8 cellular contexts compared by ENCODE assay signal in the genomic region with DNA sequence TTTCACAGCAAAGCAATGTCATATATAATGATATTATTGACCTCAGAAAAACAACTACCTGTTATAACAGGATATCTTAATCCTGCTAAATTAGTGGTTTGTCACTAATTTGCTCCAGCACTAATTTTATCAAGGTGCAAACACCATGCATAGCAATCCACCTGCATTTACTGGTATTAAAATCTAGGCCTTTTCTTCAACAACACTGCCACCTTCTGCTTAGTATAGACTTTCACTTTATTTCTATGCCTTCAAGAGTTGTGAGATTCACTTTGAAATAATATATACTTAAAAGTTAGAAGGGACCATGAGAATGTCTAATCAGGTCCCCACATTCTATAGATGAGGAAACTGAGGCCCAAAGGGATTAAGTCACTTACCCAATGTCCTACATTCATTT.
DNase-seq lines count a peak whose midpoint lies in the region; ATAC-seq, FAIRE-seq and TF ChIP-seq lines count a peak whose summit lies in the region.

No MANE protein-coding gene starts in this region.

- H3K36me3 ChIP-seq in BE2C = no peaks in the 10 kb centered on the region
- H3K36me3 ChIP-seq in gastrocnemius medialis = no peaks in the 10 kb centered on the region

- no peaks in the 10 kb centered on the region for H3K4me1 ChIP-seq in BE2C
- no peaks in the 10 kb centered on the region for H3K4me1 ChIP-seq in gastrocnemius medialis

- ATAC-seq in GM21390 (IDR thresholded peaks at IDR 0.05; ENCODE audit: unreplicated experiment) = peak; percentile 53
- ATAC-seq in GM21528 (IDR thresholded peaks at IDR 0.05; ENCODE audit: low FRiP score, unreplicated experiment) = no peak
- ATAC-seq in gastrocnemius medialis = no peak

- H3K4me3 ChIP-seq in BE2C (ENCODE audit: low read depth, low read length) (no peak overlapping the region), gastrocnemius medialis (no peak overlapping the region)

- intact Hi-C loops in gastrocnemius medialis (cut with DNase I; ENCODE audit: low total_unique reads) = loop anchor here (10.0 kb wide), 1 partner anchor 523 kb away; no protein-coding TSS in a partner anchor

- FAIRE-seq in GM12891 (lab: Jason Lieb, UNC) = no peak

- H3K27me3 ChIP-seq in BE2C (no peaks in the 10 kb centered on the region; the same call in 1 of the 2 replicates), gastrocnemius medialis (no peaks in the 10 kb centered on the region)

- in situ Hi-C loops in gastrocnemius medialis (cut with MboI; ENCODE audit: low sequenced_read_pairs in 4 of 4) = loop anchor here in 1 of 4 donors (25.0 kb wide), 1 partner anchor 510 kb away; no protein-coding TSS in a partner anchor

- H3K9me3 ChIP-seq in BE2C (no peaks in the 10 kb centered on the region), gastrocnemius medialis (no peaks in the 10 kb centered on the region)

- TF ChIP-seq CTCF in BE2C (IDR thresholded peaks at IDR 0.05; ENCODE audit: low read depth, low read length) (peak; percentile 34), gastrocnemius medialis (IDR thresholded peaks at IDR 0.05 in 4 of 5, conservative IDR thresholded peaks at IDR 0.05 in 1 of 5) (peak in 1 of 5 experiments; percentile 9)

- no peak overlapping the region for H3K27ac ChIP-seq in gastrocnemius medialis

- TF ChIP-seq POLR2A in gastrocnemius medialis (IDR thresholded peaks at IDR 0.05) (no peak), GM12891 (IDR thresholded peaks at IDR 0.05; ENCODE audit: low read depth, low read length) (no peak)

- DNase-seq in BE2C (no peak), OCI-M1 (lab: John Stamatoyannopoulos, UW) (peak; percentile 68), inferior parietal cortex (ENCODE audit: extremely low spot score) (peak; percentile 42), RPMI8226 (no peak), gastrocnemius medialis (no peak), GM12891 (ENCODE audit: insufficient read length, low spot score) (no peak)

TF ChIP-seq in GM12891, 5 proteins besides CTCF, POLR2A, EP300 and RAD21:
- TF ChIP-seq PAX5 (IDR thresholded peaks at IDR 0.05; ENCODE audit: insufficient read depth, low read length, severe bottlenecking) (no peak), TAF1 (IDR thresholded peaks at IDR 0.05; ENCODE audit: low read depth, low read length) (no peak)

Comparison
In these comparisons a context has a peak if more than half of its experiments do, and no peak if none do; other contexts are left out.
1. DNase-seq: peak in OCI-M1 (single experiment) and inferior parietal cortex (single experiment); none in BE2C (single experiment), RPMI8226 (single experiment), gastrocnemius medialis (0 of 2) and GM12891 (single experiment).